In genomic region chr6:33367009-33367714, GRCh38 we compare ENCODE assay signal across 1 cellular context.
TF ChIP-seq lines count a peak whose summit lies in the region.

No MANE protein-coding gene starts in this region.

TF ChIP-seq in HEK293, 187 proteins besides CTCF, POLR2A, EP300 and RAD21 (continued from another document):
- TF ChIP-seq HIC1 (tag by site-specific recombination; IDR thresholded peaks at IDR 0.05) (no peak), ZNF501 (tag by site-specific recombination; IDR thresholded peaks at IDR 0.05) (no peak), OVOL3 (tag by site-specific recombination; IDR thresholded peaks at IDR 0.05) (no peak), ZNF530 (tag by site-specific recombination; IDR thresholded peaks at IDR 0.05; ENCODE audit: low read depth) (peak; percentile 71), ZNF621 (tag by site-specific recombination; IDR thresholded peaks at IDR 0.05) (no peak), ZNF214 (tag by site-specific recombination; IDR thresholded peaks at IDR 0.05; ENCODE audit: borderline replicate concordance) (no peak; the same call in 1 of the 2 replicates), ZNF366 (tag by site-specific recombination; conservative IDR thresholded peaks at IDR 0.05) (no peak), SETDB1 (IDR thresholded peaks at IDR 0.05; ENCODE audit: insufficient read length, low read length) (no peak), ZNF768 (tag by site-specific recombination; IDR thresholded peaks at IDR 0.05) (0 out of 2 replicates have a peak, but pooled peaks have one; percentile 28), ZNF488 (tag by site-specific recombination; IDR thresholded peaks at IDR 0.05) (no peak), ZNF510 (tag by site-specific recombination; IDR thresholded peaks at IDR 0.05; ENCODE audit: insufficient replicate concordance) (peak; percentile 33), PRDM4 (tag by site-specific recombination; IDR thresholded peaks at IDR 0.05) (no peak), ZNF560 (tag by site-specific recombination; IDR thresholded peaks at IDR 0.05; ENCODE audit: borderline replicate concordance) (peak; percentile 37; the same call in 1 of the 2 replicates), PRDM1 (tag by site-specific recombination; IDR thresholded peaks at IDR 0.05) (no peak), ZNF266 (tag by site-specific recombination; IDR thresholded peaks at IDR 0.05; ENCODE audit: low read depth) (peak; percentile 76; the same call in 1 of the 2 replicates), ZNF830 (tag by site-specific recombination; IDR thresholded peaks at IDR 0.05; ENCODE audit: low read depth) (no peak), ZNF785 (tag by site-specific recombination; IDR thresholded peaks at IDR 0.05) (no peak), ZNF335 (tag by site-specific recombination; conservative IDR thresholded peaks at IDR 0.05) (no peak), ZNF791 (tag by site-specific recombination; IDR thresholded peaks at IDR 0.05) (no peak), ZNF274 (IDR thresholded peaks at IDR 0.05; ENCODE audit: low read length) (no peak), ZNF274 (tag by site-specific recombination; IDR thresholded peaks at IDR 0.05; ENCODE audit: borderline replicate concordance) (no peak), ZNF549 (tag by site-specific recombination; IDR thresholded peaks at IDR 0.05) (no peak), INSM2 (tag by site-specific recombination; IDR thresholded peaks at IDR 0.05) (no peak), ZNF416 (tag by site-specific recombination; IDR thresholded peaks at IDR 0.05) (no peak), ZSCAN16 (tag by site-specific recombination; IDR thresholded peaks at IDR 0.05) (no peak), ZEB2 (tag by site-specific recombination; IDR thresholded peaks at IDR 0.05) (no peak), RBAK (tag by site-specific recombination; IDR thresholded peaks at IDR 0.05) (no peak), ZIC2 (tag by site-specific recombination; IDR thresholded peaks at IDR 0.05) (no peak), ZNF292 (tag by site-specific recombination; IDR thresholded peaks at IDR 0.05; ENCODE audit: borderline replicate concordance, low read depth) (no peak), ZNF2 (tag by site-specific recombination; IDR thresholded peaks at IDR 0.05) (no peak), ZNF155 (tag by site-specific recombination; IDR thresholded peaks at IDR 0.05) (no peak), EGR2 (tag by site-specific recombination; IDR thresholded peaks at IDR 0.05; ENCODE audit: low read depth) (no peak), ZSCAN23 (tag by site-specific recombination; IDR thresholded peaks at IDR 0.05) (no peak), ZNF391 (tag by site-specific recombination; IDR thresholded peaks at IDR 0.05; ENCODE audit: borderline replicate concordance, low read depth) (no peak), ZNF404 (tag by site-specific recombination; IDR thresholded peaks at IDR 0.05) (0 out of 2 replicates have a peak, but pooled peaks have one; percentile 56)
- TF ChIP-seq, protein P1, sequence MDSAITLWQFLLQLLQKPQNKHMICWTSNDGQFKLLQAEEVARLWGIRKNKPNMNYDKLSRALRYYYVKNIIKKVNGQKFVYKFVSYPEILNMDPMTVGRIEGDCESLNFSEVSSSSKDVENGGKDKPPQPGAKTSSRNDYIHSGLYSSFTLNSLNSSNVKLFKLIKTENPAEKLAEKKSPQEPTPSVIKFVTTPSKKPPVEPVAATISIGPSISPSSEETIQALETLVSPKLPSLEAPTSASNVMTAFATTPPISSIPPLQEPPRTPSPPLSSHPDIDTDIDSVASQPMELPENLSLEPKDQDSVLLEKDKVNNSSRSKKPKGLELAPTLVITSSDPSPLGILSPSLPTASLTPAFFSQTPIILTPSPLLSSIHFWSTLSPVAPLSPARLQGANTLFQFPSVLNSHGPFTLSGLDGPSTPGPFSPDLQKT (IDR thresholded peaks at IDR 0.05; ENCODE audit: borderline replicate concordance, low read depth, low read length): no peak
- TF ChIP-seq, protein P2, sequence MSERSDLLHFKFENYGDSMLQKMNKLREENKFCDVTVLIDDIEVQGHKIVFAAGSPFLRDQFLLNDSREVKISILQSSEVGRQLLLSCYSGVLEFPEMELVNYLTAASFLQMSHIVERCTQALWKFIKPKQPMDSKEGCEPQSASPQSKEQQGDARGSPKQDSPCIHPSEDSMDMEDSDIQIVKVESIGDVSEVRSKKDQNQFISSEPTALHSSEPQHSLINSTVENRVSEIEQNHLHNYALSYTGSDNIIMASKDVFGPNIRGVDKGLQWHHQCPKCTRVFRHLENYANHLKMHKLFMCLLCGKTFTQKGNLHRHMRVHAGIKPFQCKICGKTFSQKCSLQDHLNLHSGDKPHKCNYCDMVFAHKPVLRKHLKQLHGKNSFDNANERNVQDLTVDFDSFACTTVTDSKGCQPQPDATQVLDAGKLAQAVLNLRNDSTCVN (tag by site-specific recombination; optimal IDR thresholded peaks at IDR 0.05): no peak
- TF ChIP-seq, protein P3, sequence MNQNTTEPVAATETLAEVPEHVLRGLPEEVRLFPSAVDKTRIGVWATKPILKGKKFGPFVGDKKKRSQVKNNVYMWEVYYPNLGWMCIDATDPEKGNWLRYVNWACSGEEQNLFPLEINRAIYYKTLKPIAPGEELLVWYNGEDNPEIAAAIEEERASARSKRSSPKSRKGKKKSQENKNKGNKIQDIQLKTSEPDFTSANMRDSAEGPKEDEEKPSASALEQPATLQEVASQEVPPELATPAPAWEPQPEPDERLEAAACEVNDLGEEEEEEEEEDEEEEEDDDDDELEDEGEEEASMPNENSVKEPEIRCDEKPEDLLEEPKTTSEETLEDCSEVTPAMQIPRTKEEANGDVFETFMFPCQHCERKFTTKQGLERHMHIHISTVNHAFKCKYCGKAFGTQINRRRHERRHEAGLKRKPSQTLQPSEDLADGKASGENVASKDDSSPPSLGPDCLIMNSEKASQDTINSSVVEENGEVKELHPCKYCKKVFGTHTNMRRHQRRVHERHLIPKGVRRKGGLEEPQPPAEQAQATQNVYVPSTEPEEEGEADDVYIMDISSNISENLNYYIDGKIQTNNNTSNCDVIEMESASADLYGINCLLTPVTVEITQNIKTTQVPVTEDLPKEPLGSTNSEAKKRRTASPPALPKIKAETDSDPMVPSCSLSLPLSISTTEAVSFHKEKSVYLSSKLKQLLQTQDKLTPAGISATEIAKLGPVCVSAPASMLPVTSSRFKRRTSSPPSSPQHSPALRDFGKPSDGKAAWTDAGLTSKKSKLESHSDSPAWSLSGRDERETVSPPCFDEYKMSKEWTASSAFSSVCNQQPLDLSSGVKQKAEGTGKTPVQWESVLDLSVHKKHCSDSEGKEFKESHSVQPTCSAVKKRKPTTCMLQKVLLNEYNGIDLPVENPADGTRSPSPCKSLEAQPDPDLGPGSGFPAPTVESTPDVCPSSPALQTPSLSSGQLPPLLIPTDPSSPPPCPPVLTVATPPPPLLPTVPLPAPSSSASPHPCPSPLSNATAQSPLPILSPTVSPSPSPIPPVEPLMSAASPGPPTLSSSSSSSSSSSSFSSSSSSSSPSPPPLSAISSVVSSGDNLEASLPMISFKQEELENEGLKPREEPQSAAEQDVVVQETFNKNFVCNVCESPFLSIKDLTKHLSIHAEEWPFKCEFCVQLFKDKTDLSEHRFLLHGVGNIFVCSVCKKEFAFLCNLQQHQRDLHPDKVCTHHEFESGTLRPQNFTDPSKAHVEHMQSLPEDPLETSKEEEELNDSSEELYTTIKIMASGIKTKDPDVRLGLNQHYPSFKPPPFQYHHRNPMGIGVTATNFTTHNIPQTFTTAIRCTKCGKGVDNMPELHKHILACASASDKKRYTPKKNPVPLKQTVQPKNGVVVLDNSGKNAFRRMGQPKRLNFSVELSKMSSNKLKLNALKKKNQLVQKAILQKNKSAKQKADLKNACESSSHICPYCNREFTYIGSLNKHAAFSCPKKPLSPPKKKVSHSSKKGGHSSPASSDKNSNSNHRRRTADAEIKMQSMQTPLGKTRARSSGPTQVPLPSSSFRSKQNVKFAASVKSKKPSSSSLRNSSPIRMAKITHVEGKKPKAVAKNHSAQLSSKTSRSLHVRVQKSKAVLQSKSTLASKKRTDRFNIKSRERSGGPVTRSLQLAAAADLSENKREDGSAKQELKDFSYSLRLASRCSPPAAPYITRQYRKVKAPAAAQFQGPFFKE (tag by site-specific recombination; IDR thresholded peaks at IDR 0.05; ENCODE audit: borderline replicate concordance): no peak
- TF ChIP-seq, protein P4, sequence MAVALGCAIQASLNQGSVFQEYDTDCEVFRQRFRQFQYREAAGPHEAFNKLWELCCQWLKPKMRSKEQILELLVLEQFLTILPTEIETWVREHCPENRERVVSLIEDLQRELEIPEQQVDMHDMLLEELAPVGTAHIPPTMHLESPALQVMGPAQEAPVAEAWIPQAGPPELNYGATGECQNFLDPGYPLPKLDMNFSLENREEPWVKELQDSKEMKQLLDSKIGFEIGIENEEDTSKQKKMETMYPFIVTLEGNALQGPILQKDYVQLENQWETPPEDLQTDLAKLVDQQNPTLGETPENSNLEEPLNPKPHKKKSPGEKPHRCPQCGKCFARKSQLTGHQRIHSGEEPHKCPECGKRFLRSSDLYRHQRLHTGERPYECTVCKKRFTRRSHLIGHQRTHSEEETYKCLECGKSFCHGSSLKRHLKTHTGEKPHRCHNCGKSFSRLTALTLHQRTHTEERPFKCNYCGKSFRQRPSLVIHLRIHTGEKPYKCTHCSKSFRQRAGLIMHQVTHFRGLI (tag by site-specific recombination; IDR thresholded peaks at IDR 0.05): no peak
